ENCODE assay signal across 27 cellular contexts in genomic region chr15:83198476-83198875, GRCh38. TPM values are rescaled to one million over a fixed set of nuclear protein-coding genes. Genes with fewer than 3 reads are reported as not detected.
DNase-seq lines count a peak whose midpoint lies in the region; ATAC-seq and TF ChIP-seq lines count a peak whose summit lies in the region.
"Had no signal": no experiment of that assay in that cellular context is flagged by ENCODE, and none has a peak within 500 bp of the region (broad histone marks: within the 10 kb centered on the region; RNA-seq: fewer than 3 reads in every experiment).

No MANE protein-coding gene starts in this region.

- no peaks in the 10 kb centered on the region for H3K9me3 ChIP-seq in OCI-LY3 (ENCODE audit: insufficient read depth, low read length)
- H3K9me3 ChIP-seq: A549, sigmoid colon had no signal

- no peak for ATAC-seq in activated CD8-positive, alpha-beta memory T cell treated with anti-CD3 and anti-CD28 coated beads, Interleukin-2, amount 10 ng/mL, durations not matched to agents 7 days and 5 days
- ATAC-seq in GM19452 (IDR thresholded peaks at IDR 0.05; ENCODE audit: unreplicated experiment): peak; percentile 21
- ATAC-seq: A549, foreskin keratinocyte, left ventricle myocardium superior had no signal

- peaks cover 8% of the 10 kb centered on the region for H3K36me3 Mint-ChIP-seq in activated CD8-positive, alpha-beta memory T cell treated with anti-CD3 and anti-CD28 coated beads, Interleukin-2, amount 10 ng/mL, durations not matched to agents 7 days and 5 days
- H3K36me3 Mint-ChIP-seq in nephron progenitor cell (ENCODE audit: low read depth) (peaks cover 63% of the 10 kb centered on the region), mesothelial cell of epicardium (no peaks in the 10 kb centered on the region)

- peak overlapping the region; percentile 18; the same call in 1 of the 2 replicates for H3K9ac ChIP-seq in OCI-LY3 (ENCODE audit: low read length)

- H3K27ac Mint-ChIP-seq in activated CD8-positive, alpha-beta memory T cell treated with anti-CD3 and anti-CD28 coated beads, Interleukin-2, amount 10 ng/mL, durations not matched to agents 7 days and 5 days: peak overlapping the region; percentile 41
- H3K27ac Mint-ChIP-seq in nephron progenitor cell (peak overlapping the region; percentile 38), mesothelial cell of epicardium (no peak overlapping the region)
- H3K27ac Mint-ChIP-seq: HFFc6 had no signal

- no peaks in the 10 kb centered on the region for H3K9me3 Mint-ChIP-seq in activated CD8-positive, alpha-beta memory T cell treated with anti-CD3 and anti-CD28 coated beads, Interleukin-2, amount 10 ng/mL, durations not matched to agents 7 days and 5 days (ENCODE audit: low read depth)
- H3K9me3 Mint-ChIP-seq in nephron progenitor cell (peaks cover 14% of the 10 kb centered on the region), mesothelial cell of epicardium (no peaks in the 10 kb centered on the region)
- H3K9me3 Mint-ChIP-seq: HFFc6 had no signal

- H3K4me3 Mint-ChIP-seq in activated CD8-positive, alpha-beta memory T cell treated with anti-CD3 and anti-CD28 coated beads, Interleukin-2, amount 10 ng/mL, durations not matched to agents 7 days and 5 days: no peak overlapping the region
- H3K4me3 Mint-ChIP-seq in nephron progenitor cell (no peak overlapping the region), mesothelial cell of epicardium (no peak overlapping the region)
- H3K4me3 Mint-ChIP-seq: brain, HFFc6, neural crest cell had no signal

- peaks cover 29% of the 10 kb centered on the region for H3K4me1 Mint-ChIP-seq in activated CD8-positive, alpha-beta memory T cell treated with anti-CD3 and anti-CD28 coated beads, Interleukin-2, amount 10 ng/mL, durations not matched to agents 7 days and 5 days
- H3K4me1 Mint-ChIP-seq in nephron progenitor cell: peaks cover 14% of the 10 kb centered on the region
- peaks cover 55% of the 10 kb centered on the region for H3K4me1 Mint-ChIP-seq in mesothelial cell of epicardium

- peak overlapping the region; percentile 44 for H3K27ac ChIP-seq in OCI-LY3 (ENCODE audit: low read length)
- H3K27ac ChIP-seq: A549, foreskin keratinocyte, HL-60, sigmoid colon had no signal

- CTCF ChIA-PET in activated CD8-positive, alpha-beta memory T cell treated with anti-CD3 and anti-CD28 coated beads, Interleukin-2, amount 10 ng/mL, durations not matched to agents 7 days and 5 days (lab: Charles Lee): no interaction called here

- no peak for TF ChIP-seq CTCF in OCI-LY3 (IDR thresholded peaks at IDR 0.05; ENCODE audit: low read depth, low read length)
- TF ChIP-seq CTCF in nephron progenitor cell (IDR thresholded peaks at IDR 0.05): no peak
- TF ChIP-seq CTCF in mesothelial cell of epicardium (IDR thresholded peaks at IDR 0.05; ENCODE audit: unreplicated experiment): no peak

- H3K4me3 ChIP-seq in OCI-LY3 (ENCODE audit: low read length): peak overlapping the region; percentile 54
- H3K4me3 ChIP-seq: A549, sigmoid colon had no signal

- H3K27me3 ChIP-seq in OCI-LY3 (ENCODE audit: low read depth, low read length): no peaks in the 10 kb centered on the region
- H3K27me3 ChIP-seq: foreskin keratinocyte, sigmoid colon had no signal

- H3K27me3 Mint-ChIP-seq in activated CD8-positive, alpha-beta memory T cell treated with anti-CD3 and anti-CD28 coated beads, Interleukin-2, amount 10 ng/mL, durations not matched to agents 7 days and 5 days: peaks cover 46% of the 10 kb centered on the region
- H3K27me3 Mint-ChIP-seq in nephron progenitor cell (ENCODE audit: low read depth, poor library complexity) (no peaks in the 10 kb centered on the region), mesothelial cell of epicardium (ENCODE audit: low read depth) (no peaks in the 10 kb centered on the region)
- H3K27me3 Mint-ChIP-seq: brain had no signal

- peaks cover 62% of the 10 kb centered on the region for H3K79me2 ChIP-seq in OCI-LY3 (ENCODE audit: low read length)

- peaks cover 65% of the 10 kb centered on the region for H3K4me1 ChIP-seq in OCI-LY3 (ENCODE audit: low read length)

- peak overlapping the region; percentile 54 for H3K4me2 ChIP-seq in OCI-LY3 (ENCODE audit: low read length)
- H3K4me2 ChIP-seq: A549 had no signal

- no peak overlapping the region for H2AFZ ChIP-seq in OCI-LY3 (ENCODE audit: low read depth, low read length)

- no peaks in the 10 kb centered on the region for H3K36me3 ChIP-seq in OCI-LY3 (replicated peaks; ENCODE audit: low read depth, low read length)
- H3K36me3 ChIP-seq: sigmoid colon had no signal

- H4K20me1 ChIP-seq in OCI-LY3 (ENCODE audit: insufficient read depth, low read length): 0 out of 2 replicates have a peak, but pooled peaks cover 9% of the 10 kb centered on the region

- no peak for DNase-seq in activated CD8-positive, alpha-beta memory T cell treated with anti-CD3 and anti-CD28 coated beads, Interleukin-2, amount 10 ng/mL, durations not matched to agents 7 days and 5 days
- no peak for DNase-seq in activated CD8-positive, alpha-beta memory T cell treated with anti-CD3 and anti-CD28 coated beads, Interleukin-2, amount 50 U/mL, for 4 hours
- DNase-seq in nephron progenitor cell: no peak
- DNase-seq in AML-193 (lab: John Stamatoyannopoulos, UW): no peak
- DNase-seq in NCI-H1105 treated with DMSO at 0.1 percent for 48 hours (lab: John Stamatoyannopoulos, UW): no peak
- DNase-seq in mesothelial cell of epicardium (ENCODE audit: low spot score in 2 of 2, unreplicated experiment in 2 of 2): no peak
- DNase-seq: activated CD4-positive, CD25-positive, alpha-beta regulatory T cell treated with anti-CD3 and anti-CD28 coated beads, Interleukin-2, amount 50 U/mL, for 72 hours; activated gamma-delta T cell; COR-L47; DMS79; effector CD8-positive, alpha-beta T cell; erythroblast; foreskin keratinocyte; HFFc6; left ventricle myocardium superior; NCI-H1436 treated with DMSO at 0.1 percent for 48 hours; NCI-H2171 treated with DMSO at 0.1 percent for 48 hours; posterior cingulate gyrus; sigmoid colon; stimulated activated CD4-positive, alpha-beta T cell treated with anti-CD3 and anti-CD28 coated beads, Interleukin-15, amount 100 ng/mL, for 24 hours; substantia nigra had no signal

RNA-seq across cellular contexts. Expression of gene HDGFL3, which starts 9.1 kb away (rescaled TPM):
- 10 to 100 TPM; 20.4 to 91.0 TPM for total RNA-seq in activated CD8-positive, alpha-beta memory T cell treated with anti-CD3 and anti-CD28 coated beads, Interleukin-2, amount 10 ng/mL, durations not matched to agents 7 days and 5 days
- total RNA-seq in mesothelial cell of epicardium: 92.2 to 97.2 TPM (median 95.7 TPM) in 3 replicates
